Comparison of ENCODE assay signal across 8 cellular contexts in genomic region chr6:135087403-135087802, GRCh38. TPM values are rescaled to one million over a fixed set of nuclear protein-coding genes. Genes with fewer than 3 reads are reported as not detected.
DNase-seq lines count a peak whose midpoint lies in the region; ATAC-seq and TF ChIP-seq lines count a peak whose summit lies in the region.

No MANE protein-coding gene starts in this region.

- no peak overlapping the region for H3K4me3 ChIP-seq in neural progenitor cell

- no peak overlapping the region for H2AFZ ChIP-seq in neural progenitor cell (replicated peaks)

- H3K27ac Mint-ChIP-seq in activated CD8-positive, alpha-beta T cell treated with anti-CD3 and anti-CD28 coated beads, Interleukin-2, amount 10 ng/mL, durations not matched to agents 7 days and 5 days, result peak overlapping the region; percentile 88
- no peak overlapping the region for H3K27ac Mint-ChIP-seq in neural progenitor cell

- H3K27me3 Mint-ChIP-seq in activated CD8-positive, alpha-beta T cell treated with anti-CD3 and anti-CD28 coated beads, Interleukin-2, amount 10 ng/mL, durations not matched to agents 7 days and 5 days (ENCODE audit: low read depth), result no peaks in the 10 kb centered on the region
- no peaks in the 10 kb centered on the region for H3K27me3 Mint-ChIP-seq in neural progenitor cell (ENCODE audit: insufficient read depth, low read depth)

- peaks cover 3% of the 10 kb centered on the region for H3K9me3 Mint-ChIP-seq in activated CD8-positive, alpha-beta T cell treated with anti-CD3 and anti-CD28 coated beads, Interleukin-2, amount 10 ng/mL, durations not matched to agents 7 days and 5 days (ENCODE audit: insufficient read depth)
- peaks cover 5% of the 10 kb centered on the region for H3K9me3 Mint-ChIP-seq in neural progenitor cell

- H3K27me3 ChIP-seq in neural progenitor cell, result no peaks in the 10 kb centered on the region

- ATAC-seq in HG03460 (IDR thresholded peaks at IDR 0.05; ENCODE audit: unreplicated experiment) (peak; percentile 14), HG03354 (IDR thresholded peaks at IDR 0.05; ENCODE audit: poor library complexity, severe bottlenecking, unreplicated experiment) (no peak)
- ATAC-seq in activated CD8-positive, alpha-beta T cell treated with anti-CD3 and anti-CD28 coated beads, Interleukin-2, amount 10 ng/mL, durations not matched to agents 7 days and 5 days, result peak; percentile 48

- H3K9me3 ChIP-seq in neural progenitor cell (ENCODE audit: low read depth), result peaks cover under 1% of the 10 kb centered on the region

- no peak overlapping the region for H3K4me2 ChIP-seq in neural progenitor cell

- peaks cover 4% of the 10 kb centered on the region for H3K36me3 Mint-ChIP-seq in activated CD8-positive, alpha-beta T cell treated with anti-CD3 and anti-CD28 coated beads, Interleukin-2, amount 10 ng/mL, durations not matched to agents 7 days and 5 days (ENCODE audit: low read depth)
- H3K36me3 Mint-ChIP-seq in neural progenitor cell, result no peaks in the 10 kb centered on the region

- CTCF ChIA-PET in activated CD8-positive, alpha-beta T cell treated with anti-CD3 and anti-CD28 coated beads, Interleukin-2, amount 10 ng/mL, durations not matched to agents 7 days and 5 days (lab: Charles Lee), result interaction anchor here (0.6 to 7.0 kb wide), 26 partner anchors 8 to 95 kb away, joined by 3 to 59 read pairs (median 5); partner anchors contain the start of genes HBS1L and MYB

- H3F3A ChIP-seq in neural progenitor cell (ENCODE audit: low read depth), result no peaks in the 10 kb centered on the region

- peak; percentile 20 for DNase-seq in activated CD4-positive, alpha-beta T cell treated with anti-CD3 and anti-CD28 coated beads for 48 hours
- DNase-seq in activated CD4-positive, alpha-beta T cell treated with anti-CD3 and anti-CD28 coated beads for 4 hours, result no peak
- peak; percentile 53 for DNase-seq in activated CD8-positive, alpha-beta T cell treated with anti-CD3 and anti-CD28 coated beads, Interleukin-2, amount 10 ng/mL, durations not matched to agents 7 days and 5 days
- DNase-seq in neural progenitor cell (ENCODE audit: low spot score), result no peak
- no peak for DNase-seq in cerebellar cortex (ENCODE audit: low spot score)
- no peak for DNase-seq in ureter (ENCODE audit: low spot score)

- no peak overlapping the region for H3K9ac ChIP-seq in neural progenitor cell

- peak overlapping the region; percentile 77 for H3K4me3 Mint-ChIP-seq in activated CD8-positive, alpha-beta T cell treated with anti-CD3 and anti-CD28 coated beads, Interleukin-2, amount 10 ng/mL, durations not matched to agents 7 days and 5 days
- no peak overlapping the region for H3K4me3 Mint-ChIP-seq in neural progenitor cell

- no peaks in the 10 kb centered on the region for H3K79me2 ChIP-seq in neural progenitor cell (ENCODE audit: low read depth)

- H3K36me3 ChIP-seq in neural progenitor cell, result no peaks in the 10 kb centered on the region

- TF ChIP-seq CTCF in neural progenitor cell (IDR thresholded peaks at IDR 0.05), result peak; percentile 6

- H3K4me1 ChIP-seq in neural progenitor cell, result no peaks in the 10 kb centered on the region

- no peak overlapping the region for H3K27ac ChIP-seq in neural progenitor cell

- peaks cover 63% of the 10 kb centered on the region for H3K4me1 Mint-ChIP-seq in activated CD8-positive, alpha-beta T cell treated with anti-CD3 and anti-CD28 coated beads, Interleukin-2, amount 10 ng/mL, durations not matched to agents 7 days and 5 days (ENCODE audit: low read depth)
- no peaks in the 10 kb centered on the region for H3K4me1 Mint-ChIP-seq in neural progenitor cell

- H4K20me1 ChIP-seq in neural progenitor cell (ENCODE audit: low read depth), result no peaks in the 10 kb centered on the region

- POLR2A ChIA-PET in activated CD8-positive, alpha-beta T cell treated with anti-CD3 and anti-CD28 coated beads, Interleukin-2, amount 10 ng/mL, durations not matched to agents 7 days and 5 days (lab: Charles Lee), result interaction anchor here (0.6 to 6.3 kb wide), 13 partner anchors 13 to 1203 kb away, joined by 3 to 90 read pairs (median 7); partner anchors contain the start of genes BCLAF1, HBS1L and MYB

RNA-seq across cellular contexts. Expression of gene HBS1L, which starts 32.8 kb away (rescaled TPM):
- 10 to 100 TPM; 72.8 to 77.5 TPM for total RNA-seq in activated CD8-positive, alpha-beta T cell treated with anti-CD3 and anti-CD28 coated beads, Interleukin-2, amount 10 ng/mL, durations not matched to agents 7 days and 5 days
- total RNA-seq in neural progenitor cell (ENCODE audit: low replicate concordance) (149 and 215 TPM in 2 replicates), ureter (61.2 TPM)

Comparison
In these comparisons a context has a peak if more than half of its experiments do, and no peak if none do; other contexts are left out.
1. DNase-seq: peak in activated CD4-positive, alpha-beta T cell treated with anti-CD3 and anti-CD28 coated beads for 48 hours (single experiment) and activated CD8-positive, alpha-beta T cell treated with anti-CD3 and anti-CD28 coated beads, Interleukin-2, amount 10 ng/mL, durations not matched to agents 7 days and 5 days (single experiment); none in activated CD4-positive, alpha-beta T cell treated with anti-CD3 and anti-CD28 coated beads for 4 hours (0 of 2), neural progenitor cell (single experiment), cerebellar cortex (single experiment) and ureter (single experiment).